In the genomic region with DNA sequence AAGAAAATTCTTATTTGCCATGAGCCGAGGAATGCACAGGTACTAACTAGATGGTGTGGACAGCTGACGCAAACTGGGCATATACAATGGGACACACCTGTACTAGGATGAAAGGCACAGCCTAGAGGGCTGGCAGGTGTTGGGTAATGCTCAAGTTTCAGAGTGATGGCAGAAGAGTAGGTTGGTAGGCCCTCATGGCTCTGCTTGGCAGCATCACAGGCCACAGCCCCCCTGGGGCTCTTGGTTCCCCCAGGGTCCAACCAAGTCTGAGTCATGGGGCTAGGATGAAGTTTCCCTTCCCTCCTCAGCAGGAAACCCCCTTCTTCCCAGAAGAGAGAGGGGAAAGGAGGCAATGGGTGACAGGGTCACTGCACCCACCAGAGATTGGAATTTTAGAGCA, we compare ENCODE assay signal across 15 cellular contexts. TPM values are rescaled to one million over a fixed set of nuclear protein-coding genes. Genes with fewer than 3 reads are reported as not detected.
DNase-seq lines count a peak whose midpoint lies in the region; ATAC-seq and TF ChIP-seq lines count a peak whose summit lies in the region.
"Had no signal": no experiment of that assay in that cellular context is flagged by ENCODE, and none has a peak within 500 bp of the region (broad histone marks: within the 10 kb centered on the region; RNA-seq: fewer than 3 reads in every experiment).

No MANE protein-coding gene starts in this region.

- peaks cover 8% of the 10 kb centered on the region for H3K79me1 ChIP-seq in H9 (ENCODE audit: insufficient read depth, low read depth, low read length, poor library complexity, severe bottlenecking)

- H3K9ac ChIP-seq in H9 (ENCODE audit: extremely low read depth, insufficient read length, low read length), result no peak overlapping the region

- H3K4me1 Mint-ChIP-seq in T-cell, result peaks cover 73 to 83% (median 73%) of the 10 kb centered on the region in 3 donors
- peaks cover 61 to 93% of the 10 kb centered on the region in 2 donors for H3K4me1 Mint-ChIP-seq in immature natural killer cell
- peaks cover 19 to 38% of the 10 kb centered on the region in 2 experiments for H3K4me1 Mint-ChIP-seq in H9

- no peaks in the 10 kb centered on the region for H4K20me1 ChIP-seq in H9 (ENCODE audit: control insufficient read depth, insufficient read depth, insufficient read length)

- H3K4me1 ChIP-seq in ACC112 (ENCODE audit: control insufficient read depth, insufficient read depth, low read length, unreplicated experiment), result peaks cover 39% of the 10 kb centered on the region
- no peaks in the 10 kb centered on the region for H3K4me1 ChIP-seq in H9 (ENCODE audit: insufficient read depth, low read length)
- H3K4me1 ChIP-seq in upper lobe of left lung, result peaks cover 28 to 43% (median 41%) of the 10 kb centered on the region in 4 donors

- no CpG with 5 or more reads among the region's 2 CpGs for WGBS in H9 (ENCODE audit: extremely low coverage, insufficient read length, low lambda C conversion rate)
- WGBS in upper lobe of left lung, 2 donors, result 94 to 100% methylated on average over 2 of the region's 2 CpGs

- no peak overlapping the region for H4K91ac ChIP-seq in H9 (ENCODE audit: insufficient read length, low read depth, low read length)

- H3K79me2 ChIP-seq in ACC112 (ENCODE audit: control insufficient read depth, insufficient read depth, low read length, unreplicated experiment) (peaks cover 69% of the 10 kb centered on the region), H9 (ENCODE audit: insufficient read depth, low read length) (peaks cover 17% of the 10 kb centered on the region; the same call in 1 of the 2 replicates)

- H3K36me3 Mint-ChIP-seq in T-cell (peaks cover 9% of the 10 kb centered on the region), immature natural killer cell (no peaks in the 10 kb centered on the region), H9 (ENCODE audit: insufficient read depth in 1 of 3, low read depth in 3 of 3) (peaks cover 0 to 8% (median 2%) of the 10 kb centered on the region in 3 experiments; a peak in 3 of 7 replicates)

- no peak overlapping the region for H2BK12ac ChIP-seq in H9 (ENCODE audit: insufficient read length, low read depth, low read length)

- H3K9me3 ChIP-seq in H9 (ENCODE audit: control insufficient read depth, low read depth, low read length) (no peaks in the 10 kb centered on the region), upper lobe of left lung (no peaks in the 10 kb centered on the region)

- H4K8ac ChIP-seq in H9 (replicated peaks; ENCODE audit: insufficient read length, low read depth, low read length), result no peak overlapping the region

- peak overlapping the region; percentile 75 for H3K27ac ChIP-seq in ACC112 (ENCODE audit: low read depth, low read length)
- H3K27ac ChIP-seq in H9 (ENCODE audit: insufficient read length, low read depth, low read length), result no peak overlapping the region
- peak overlapping the region in 2 of 4 donors; percentile 6 to 13 for H3K27ac ChIP-seq in upper lobe of left lung
- H3K27ac ChIP-seq: WERI-Rb-1 had no signal

- no peak for TF ChIP-seq EP300 in upper lobe of left lung (IDR thresholded peaks at IDR 0.05)

- H3K4ac ChIP-seq in H9 (ENCODE audit: low read depth, low read length), result no peak overlapping the region

- no peak for TF ChIP-seq CTCF in GM06990 (IDR thresholded peaks at IDR 0.05; ENCODE audit: insufficient read depth, low read length, poor library complexity, severe bottlenecking)
- TF ChIP-seq CTCF in H9 (conservative IDR thresholded peaks at IDR 0.05), result no peak
- TF ChIP-seq CTCF in upper lobe of left lung (IDR thresholded peaks at IDR 0.05), result no peak

- H3K36me3 ChIP-seq in ACC112 (ENCODE audit: insufficient read depth, low read length), result no peaks in the 10 kb centered on the region
- no peaks in the 10 kb centered on the region for H3K36me3 ChIP-seq in GM06990 (ENCODE audit: control insufficient read depth, insufficient read depth, low read length)
- no peaks in the 10 kb centered on the region for H3K36me3 ChIP-seq in upper lobe of left lung

- no peaks in the 10 kb centered on the region for H3K27me3 Mint-ChIP-seq in T-cell
- H3K27me3 Mint-ChIP-seq in immature natural killer cell (ENCODE audit: low read depth in 3 of 3), result peaks cover 0 to 3% (median 0%) of the 10 kb centered on the region in 3 donors
- no peaks in the 10 kb centered on the region for H3K27me3 Mint-ChIP-seq in H9 (ENCODE audit: low read depth)

- H3K14ac ChIP-seq in H9 (ENCODE audit: insufficient read depth, low read length), result no peak overlapping the region

- no peak overlapping the region for H3K4me3 ChIP-seq in ACC112 (ENCODE audit: low read depth, low read length)
- H3K4me3 ChIP-seq in GM06990 (replicated peaks; ENCODE audit: low read depth, low read length), result no peak overlapping the region
- H3K4me3 ChIP-seq in upper lobe of left lung, result no peak overlapping the region
- H3K4me3 ChIP-seq: skin epidermis had no signal

- no peak overlapping the region for H2BK120ac ChIP-seq in H9 (ENCODE audit: low read depth, low read length, poor library complexity, severe bottlenecking)

- no peak overlapping the region for H3K56ac ChIP-seq in H9 (ENCODE audit: insufficient read length, low read depth, low read length)

- H3K23me2 ChIP-seq in H9 (ENCODE audit: insufficient read length, low read depth, low read length, poor library complexity, severe bottlenecking), result peaks cover 4% of the 10 kb centered on the region

- no peaks in the 10 kb centered on the region for H3K9me3 Mint-ChIP-seq in T-cell
- H3K9me3 Mint-ChIP-seq in immature natural killer cell, result no peaks in the 10 kb centered on the region
- H3K9me3 Mint-ChIP-seq in H9, result no peaks in the 10 kb centered on the region

- no peak overlapping the region for H3K4me2 ChIP-seq in H9 (ENCODE audit: insufficient read depth, insufficient read length, low read length)

- H3K27ac Mint-ChIP-seq in T-cell, result peak overlapping the region; percentile 20 to 58
- H3K27ac Mint-ChIP-seq in immature natural killer cell, result peak overlapping the region in 5 of 6 donors; percentile 1 to 85 (median 63)
- H3K27ac Mint-ChIP-seq in H9, result no peak overlapping the region

- H2BK20ac ChIP-seq in H9 (ENCODE audit: low read depth, low read length, poor library complexity, severe bottlenecking), result no peak overlapping the region

- H3K27me3 ChIP-seq in ACC112 (ENCODE audit: insufficient read depth, low read length) (no peaks in the 10 kb centered on the region), GM06990 (replicated peaks; ENCODE audit: control insufficient read depth, insufficient read depth, low read length) (no peaks in the 10 kb centered on the region), H9 (ENCODE audit: insufficient read depth, low read length) (no peaks in the 10 kb centered on the region), upper lobe of left lung (no peaks in the 10 kb centered on the region)

- H3K4me3 Mint-ChIP-seq in T-cell (no peak overlapping the region), immature natural killer cell (peak overlapping the region in 1 of 5 donors; percentile 33), H9 (no peak overlapping the region)

- no peak overlapping the region for H2BK15ac ChIP-seq in H9 (ENCODE audit: low read depth, low read length)

- CTCF ChIA-PET in T-cell (lab: Charles Lee), result interaction anchor here in 1 of 2 donors (0.6 kb wide), 1 partner anchor 37 kb away, joined by 3 read pairs; no protein-coding TSS in a partner anchor

- DNase-seq in GM06990 (ENCODE audit: extremely low read depth, insufficient read length) (peak; percentile 25), T-cell (no peak), immature natural killer cell (no peak), H9 (no peak), upper lobe of left lung (no peak), NCI-H2029 treated with DMSO at 0.1 percent for 48 hours (lab: John Stamatoyannopoulos, UW) (no peak)
- DNase-seq: activated effector memory CD4-positive, alpha-beta T cell treated with Interleukin-2 at 50 U/mL for 16 hours; caudate nucleus; COR-L47; kidney; Right ventricle myocardium superior; WERI-Rb-1 had no signal

- H3K23ac ChIP-seq in H9 (ENCODE audit: insufficient read length, low read depth, low read length), result no peak overlapping the region

- ATAC-seq in T-cell (replicated peaks in 1 of 4) (no peak), HG03460 (IDR thresholded peaks at IDR 0.05; ENCODE audit: unreplicated experiment) (no peak), upper lobe of left lung (ENCODE audit: low FRiP score in 2 of 2) (no peak)

- H3K18ac ChIP-seq in H9 (ENCODE audit: insufficient read length, low read depth, low read length), result no peak overlapping the region

- no peak overlapping the region for H2AFZ ChIP-seq in ACC112 (ENCODE audit: low read length, unreplicated experiment)
- no peak overlapping the region for H2AFZ ChIP-seq in H9 (ENCODE audit: low read length)

- no peak overlapping the region for H2BK5ac ChIP-seq in H9 (ENCODE audit: insufficient read length, low read length)

- no peak overlapping the region for H4K5ac ChIP-seq in H9 (ENCODE audit: insufficient read length, low read depth, low read length)

- no peak overlapping the region for H3T11ph ChIP-seq in H9 (ENCODE audit: low read length)

- no peak overlapping the region for H2AK5ac ChIP-seq in H9 (ENCODE audit: insufficient read length, low read length)

- TF ChIP-seq POLR2A in upper lobe of left lung (IDR thresholded peaks at IDR 0.05), result no peak

- POLR2A ChIA-PET in T-cell (lab: Charles Lee), result no interaction called here

RNA-seq across cellular contexts. Expression of gene SPEN, which starts 35.2 kb away (rescaled TPM):
- total RNA-seq in T-cell, result 10 to 100 TPM; 69.9 to 81.1 (median 72.1) TPM
- polyA plus RNA-seq in immature natural killer cell, result 10 to 100 TPM in 1 of 3 donors, 1 to 10 TPM in 2; 1.2 to 46.0 (median 6.0) TPM
- 54.3 and 59.6 TPM in 2 replicates for total RNA-seq in H9 (2021)
- 10 to 100 TPM; 41.5 to 73.3 (median 51.3) TPM for total RNA-seq in upper lobe of left lung

Comparison
In these comparisons a context has a peak if more than half of its experiments do, and no peak if none do; other contexts are left out.
1. H3K27ac Mint-ChIP-seq: peak in T-cell (2 of 2) and immature natural killer cell (5 of 6); none in H9 (0 of 3).